Comparison of ENCODE assay signal across 11 cellular contexts in genomic region chr7:55545496-55545895, GRCh38. TPM values are rescaled to one million over a fixed set of nuclear protein-coding genes. Genes with fewer than 3 reads are reported as not detected.
A peak's percentile ranks its signal among the peaks of the same experiment; 100 is the strongest.
DNase-seq lines count a peak whose midpoint lies in the region; ATAC-seq and TF ChIP-seq lines count a peak whose summit lies in the region.
"Had no signal": no experiment of that assay in that cellular context is flagged by ENCODE, and none has a peak within 500 bp of the region (broad histone marks: within the 10 kb centered on the region; RNA-seq: fewer than 3 reads in every experiment).

No MANE protein-coding gene starts in this region.

- no peaks in the 10 kb centered on the region for H3K9me2 ChIP-seq in GM23248 (ENCODE audit: insufficient read depth)

- H3K36me3 Mint-ChIP-seq in activated T-helper 2 cell treated with anti-CD3 and anti-CD28 coated beads, Interferon-gamma antibody, Interleukin-2, Interleukin-4, amounts not matched to agents 10 μg/mL and 5 μg/mL and 100 μg/mL, durations not matched to agents 14 hours and 24 hours and 36 hours (ENCODE audit: low read depth) = peaks cover 28% of the 10 kb centered on the region

- H3K4me2 ChIP-seq in GM23248 (ENCODE audit: unreplicated experiment) = peak overlapping the region; percentile 26

- no peak for TF ChIP-seq POLR2A in adrenal gland (IDR thresholded peaks at IDR 0.05)

- H3K27ac Mint-ChIP-seq in activated T-helper 2 cell treated with anti-CD3 and anti-CD28 coated beads, Interferon-gamma antibody, Interleukin-2, Interleukin-4, amounts not matched to agents 10 μg/mL and 5 μg/mL and 100 μg/mL, durations not matched to agents 14 hours and 24 hours and 36 hours = no peak overlapping the region

- peaks cover 24% of the 10 kb centered on the region for H3K4me1 ChIP-seq in GM23248 (ENCODE audit: insufficient read depth)
- peaks cover 15 to 28% of the 10 kb centered on the region in 2 donors for H3K4me1 ChIP-seq in adrenal gland (replicated peaks in 1 of 2)
- H3K4me1 ChIP-seq in right cardiac atrium (ENCODE audit: control insufficient read depth, insufficient read depth, low read length) = peaks cover 7% of the 10 kb centered on the region
- H3K4me1 ChIP-seq in colonic mucosa = peaks cover 13% of the 10 kb centered on the region

- no peaks in the 10 kb centered on the region for H3K9me3 Mint-ChIP-seq in activated T-helper 2 cell treated with anti-CD3 and anti-CD28 coated beads, Interferon-gamma antibody, Interleukin-2, Interleukin-4, amounts not matched to agents 10 μg/mL and 5 μg/mL and 100 μg/mL, durations not matched to agents 14 hours and 24 hours and 36 hours

- H3K27me3 ChIP-seq in GM23248 (replicated peaks; ENCODE audit: insufficient read depth) = no peaks in the 10 kb centered on the region
- H3K27me3 ChIP-seq in adrenal gland = no peaks in the 10 kb centered on the region
- H3K27me3 ChIP-seq in right cardiac atrium (ENCODE audit: control insufficient read depth, insufficient read depth) = no peaks in the 10 kb centered on the region
- H3K27me3 ChIP-seq in colonic mucosa = no peaks in the 10 kb centered on the region
- H3K27me3 ChIP-seq: neutrophil had no signal

- 60 to 64% methylated on average over 6 of the region's 6 CpGs for WGBS in GM23248 (ENCODE audit: low coverage in 1 of 2, low lambda C conversion rate in 2 of 2, missing lambda C conversion rate in 2 of 2), 2 experiments
- 83 to 93% (median 87%) methylated on average over 4 to 6 of the region's 6 CpGs for WGBS in adrenal gland, 4 donors
- 90% methylated on average over 6 of the region's 6 CpGs for WGBS in right cardiac atrium

- intact Hi-C loops in adrenal gland (cut with DNase I) (no loop called here), right cardiac atrium (cut with DNase I) (no loop called here), colonic mucosa (cut with DNase I) (no loop called here)
- intact Hi-C loops in activated T-helper 2 cell treated with anti-CD3 and anti-CD28 coated beads, Interferon-gamma antibody, Interleukin-2, Interleukin-4, amounts not matched to agents 10 μg/mL and 5 μg/mL and 100 μg/mL, durations not matched to agents 14 hours and 24 hours and 36 hours (cut with micrococcal nuclease) = no loop called here

- peak; percentile 8 for TF ChIP-seq CTCF in AG04449 (IDR thresholded peaks at IDR 0.05; ENCODE audit: insufficient read depth, low read length, missing control alignments)
- TF ChIP-seq CTCF in adrenal gland (IDR thresholded peaks at IDR 0.05) = no peak
- TF ChIP-seq CTCF in colonic mucosa (IDR thresholded peaks at IDR 0.05) = no peak

- H3K27ac ChIP-seq in GM23248 (peak overlapping the region; percentile 14; the same call in 1 of the 2 replicates), adrenal gland (no peak overlapping the region), right cardiac atrium (ENCODE audit: low read length) (no peak overlapping the region), colonic mucosa (no peak overlapping the region)
- H3K27ac ChIP-seq: neutrophil had no signal

- H3K9ac ChIP-seq in GM23248 (no peak overlapping the region), colonic mucosa (ENCODE audit: low read depth in 2 of 2, low read length in 2 of 2) (no peak overlapping the region)

- in situ Hi-C loops in GM23248 (cut with MboI) = no loop called here

- H3K4me1 Mint-ChIP-seq in activated T-helper 2 cell treated with anti-CD3 and anti-CD28 coated beads, Interferon-gamma antibody, Interleukin-2, Interleukin-4, amounts not matched to agents 10 μg/mL and 5 μg/mL and 100 μg/mL, durations not matched to agents 14 hours and 24 hours and 36 hours (ENCODE audit: low read depth) = peaks cover 36% of the 10 kb centered on the region

- CTCF ChIA-PET in AG04449 (lab: Yijun Ruan, JAX) = interaction anchor here (0.6 to 2.3 kb wide), 5 partner anchors 11 to 113 kb away, joined by 4 to 8 read pairs (median 5); no protein-coding TSS in a partner anchor

- ATAC-seq in right cardiac atrium (peak; percentile 50 to 54), GM18519 (IDR thresholded peaks at IDR 0.05; ENCODE audit: low FRiP score, unreplicated experiment) (no peak), HG03469 (IDR thresholded peaks at IDR 0.05; ENCODE audit: unreplicated experiment) (no peak)

- no peak overlapping the region for H2AFZ ChIP-seq in GM23248

- H3K4me3 ChIP-seq in AG04449 (ENCODE audit: low read depth, low read length) = no peak overlapping the region
- H3K4me3 ChIP-seq in GM23248 = no peak overlapping the region
- no peak overlapping the region for H3K4me3 ChIP-seq in adrenal gland
- no peak overlapping the region for H3K4me3 ChIP-seq in right cardiac atrium (ENCODE audit: low read length)
- H3K4me3 ChIP-seq in colonic mucosa = no peak overlapping the region

- POLR2A ChIA-PET in AG04449 (lab: Yijun Ruan, JAX) = interaction anchor here (3.1 kb wide), 1 partner anchor 11 kb away, joined by 16 read pairs; no protein-coding TSS in a partner anchor

- DNase-seq in AG04449 (ENCODE audit: low read depth, low spot score) (no peak), GM23248 (peak; percentile 78), adrenal gland (peak in 5 of 7 donors; percentile 27 to 77 (median 44)), right cardiac atrium (no peak), colonic mucosa (no peak)
- DNase-seq in activated T-helper 2 cell treated with anti-CD3 and anti-CD28 coated beads, Interferon-gamma antibody, Interleukin-2, Interleukin-4, amounts not matched to agents 10 μg/mL and 5 μg/mL and 100 μg/mL, durations not matched to agents 14 hours and 24 hours and 36 hours (ENCODE audit: low spot score) = no peak
- DNase-seq: amniotic stem cell, NCI-H82 had no signal

- no peaks in the 10 kb centered on the region for H3K27me3 Mint-ChIP-seq in activated T-helper 2 cell treated with anti-CD3 and anti-CD28 coated beads, Interferon-gamma antibody, Interleukin-2, Interleukin-4, amounts not matched to agents 10 μg/mL and 5 μg/mL and 100 μg/mL, durations not matched to agents 14 hours and 24 hours and 36 hours (ENCODE audit: low read depth)

- no peaks in the 10 kb centered on the region for H3K36me3 ChIP-seq in GM23248 (ENCODE audit: low read depth)
- no peaks in the 10 kb centered on the region for H3K36me3 ChIP-seq in adrenal gland (replicated peaks in 1 of 2)
- H3K36me3 ChIP-seq in colonic mucosa = no peaks in the 10 kb centered on the region

- H3K9me3 ChIP-seq in GM23248 (ENCODE audit: low read depth) (no peaks in the 10 kb centered on the region), adrenal gland (replicated peaks in 1 of 3) (no peaks in the 10 kb centered on the region), right cardiac atrium (ENCODE audit: control insufficient read depth, low read length) (no peaks in the 10 kb centered on the region), colonic mucosa (no peaks in the 10 kb centered on the region)
- H3K9me3 ChIP-seq: neutrophil had no signal

- peaks cover 7% of the 10 kb centered on the region for H4K20me1 ChIP-seq in GM23248 (ENCODE audit: insufficient read depth)

- H3K4me3 Mint-ChIP-seq in activated T-helper 2 cell treated with anti-CD3 and anti-CD28 coated beads, Interferon-gamma antibody, Interleukin-2, Interleukin-4, amounts not matched to agents 10 μg/mL and 5 μg/mL and 100 μg/mL, durations not matched to agents 14 hours and 24 hours and 36 hours (ENCODE audit: low read depth) = no peak overlapping the region

- peaks cover 21% of the 10 kb centered on the region; the same call in 1 of the 2 replicates for H3F3A ChIP-seq in GM23248 (ENCODE audit: insufficient read depth)

- peaks cover 100% of the 10 kb centered on the region for H3K79me2 ChIP-seq in GM23248 (ENCODE audit: insufficient read depth)

RNA-seq across cellular contexts. Expression of gene VOPP1, which starts 26.8 kb away (rescaled TPM):
- total RNA-seq in GM23248 (2014; rRNA removed; shearing (Covaris generic)) = 86.5 and 106 TPM in 2 replicates
- polyA plus RNA-seq in GM23248 (2016; fragmentation: Nextera tagmentation; extraction: Ambion mirVana) = 27.5 and 27.7 TPM in 2 replicates
- 10 to 100 TPM; 30.3 to 60.7 (median 38.2) TPM for total RNA-seq in adrenal gland
- 10 to 100 TPM; 13.6 to 16.7 (median 14.2) TPM for polyA plus RNA-seq in adrenal gland
- total RNA-seq in right cardiac atrium = 10 to 100 TPM; 19.0 to 21.8 (median 21.0) TPM
- polyA plus RNA-seq in right cardiac atrium = 12.7 TPM
- total RNA-seq in activated T-helper 2 cell treated with anti-CD3 and anti-CD28 coated beads, Interferon-gamma antibody, Interleukin-2, Interleukin-4, amounts not matched to agents 10 μg/mL and 5 μg/mL and 100 μg/mL, durations not matched to agents 14 hours and 24 hours and 36 hours = 53.7 and 56.0 TPM in 2 replicates
- 10 to 100 TPM; 70.3 to 73.4 TPM for total RNA-seq in colonic mucosa

Comparison
In these comparisons a context has a peak if more than half of its experiments do, and no peak if none do; other contexts are left out.
1. DNase-seq: peak in GM23248 (single experiment) and adrenal gland (5 of 7); none in AG04449 (single experiment), right cardiac atrium (0 of 3), activated T-helper 2 cell treated with anti-CD3 and anti-CD28 coated beads, Interferon-gamma antibody, Interleukin-2, Interleukin-4, amounts not matched to agents 10 μg/mL and 5 μg/mL and 100 μg/mL, durations not matched to agents 14 hours and 24 hours and 36 hours (single experiment) and colonic mucosa (single experiment).
2. ATAC-seq: peak in right cardiac atrium (2 of 2); none in GM18519 (single experiment) and HG03469 (single experiment).